Comparison of ENCODE assay signal across 1 cellular context in the genomic region with DNA sequence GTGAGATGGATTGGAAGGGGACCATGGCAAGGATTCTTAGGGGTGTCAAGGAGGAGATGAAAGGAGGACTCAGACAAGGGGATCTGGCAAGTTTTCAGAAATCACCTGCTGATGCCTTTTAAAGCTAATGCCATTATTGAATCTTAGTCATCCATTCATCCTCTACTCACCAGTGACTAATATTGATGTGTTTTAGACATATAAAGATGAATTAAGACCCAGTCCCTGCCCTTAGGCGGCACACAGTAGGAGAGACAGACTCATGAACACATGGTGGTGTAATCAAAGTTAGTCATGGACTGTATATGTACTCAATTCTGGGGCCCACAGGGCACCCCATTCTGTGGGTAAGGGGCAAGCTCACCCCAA.
TF ChIP-seq lines count a peak whose summit lies in the region.

No MANE protein-coding gene starts in this region.

TF ChIP-seq in HCT116, 20 proteins besides CTCF, POLR2A, EP300 and RAD21:
- TF ChIP-seq SRF (IDR thresholded peaks at IDR 0.05; ENCODE audit: low read depth) (peak; percentile 81), ZBTB33 (IDR thresholded peaks at IDR 0.05; ENCODE audit: extremely low read depth, insufficient replicate concordance, low read length) (no peak), YY1 (IDR thresholded peaks at IDR 0.05; ENCODE audit: extremely low read depth, insufficient replicate concordance, low read depth, low read length) (no peak), SP1 (IDR thresholded peaks at IDR 0.05; ENCODE audit: low read depth) (peak; percentile 88), ELF1 (IDR thresholded peaks at IDR 0.05; ENCODE audit: borderline replicate concordance, low read depth) (no peak), REST (IDR thresholded peaks at IDR 0.05; ENCODE audit: low read depth) (no peak), FOSL1 (IDR thresholded peaks at IDR 0.05; ENCODE audit: low read depth) (peak; percentile 97), ATF3 (IDR thresholded peaks at IDR 0.05) (0 out of 2 replicates have a peak, but pooled peaks have one; percentile 29), EZH2 (IDR thresholded peaks at IDR 0.05) (no peak), ZFX (IDR thresholded peaks at IDR 0.05) (no peak), TCF7L2 (IDR thresholded peaks at IDR 0.05; ENCODE audit: borderline replicate concordance, extremely low read depth, insufficient read depth, insufficient read length) (no peak), CEBPB (IDR thresholded peaks at IDR 0.05; ENCODE audit: low read depth) (peak; percentile 88), EZH2phosphoT487 (IDR thresholded peaks at IDR 0.05; ENCODE audit: borderline replicate concordance) (no peak), ZNF274 (IDR thresholded peaks at IDR 0.05; ENCODE audit: low read depth, low read length) (no peak), EGR1 (IDR thresholded peaks at IDR 0.05; ENCODE audit: low read depth) (no peak), CBX3 (IDR thresholded peaks at IDR 0.05; ENCODE audit: low read depth) (peak; percentile 88), JUND (IDR thresholded peaks at IDR 0.05) (peak; percentile 93), POLR2AphosphoS5 (IDR thresholded peaks at IDR 0.05; ENCODE audit: low read depth, low read length) (peak; percentile 53; the same call in 1 of the 2 replicates), MAX (IDR thresholded peaks at IDR 0.05) (peak; percentile 76), SIN3A (IDR thresholded peaks at IDR 0.05; ENCODE audit: low read depth) (peak; percentile 69)
TF ChIP-seq in HCT116: peak in this region for 10.
